ENCODE assay signal across 18 cellular contexts in the genomic region with DNA sequence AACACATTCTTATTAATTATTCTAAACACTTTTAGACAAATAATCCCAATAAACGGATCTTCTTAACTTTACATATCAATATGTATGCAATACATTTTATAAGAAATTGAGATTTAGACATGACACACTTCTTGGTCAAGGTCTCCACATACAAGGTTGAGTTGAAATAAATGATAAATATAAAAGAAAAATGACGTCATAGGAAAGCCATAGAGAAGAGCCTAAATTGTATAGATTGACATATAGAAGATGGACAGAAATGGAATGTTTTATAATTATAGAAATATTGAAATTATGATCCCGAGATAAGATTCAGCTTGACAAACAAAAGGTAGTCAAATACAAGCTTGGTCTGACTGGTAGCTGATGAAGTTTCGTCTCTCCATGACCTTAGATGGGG.
"Had no signal": no experiment of that assay in that cellular context is flagged by ENCODE, and none has a peak within 500 bp of the region (broad histone marks: within the 10 kb centered on the region; RNA-seq: fewer than 3 reads in every experiment).

No MANE protein-coding gene starts in this region.

- H3K4me1 ChIP-seq: colonic mucosa, neural progenitor cell, pancreas, suprapubic skin had no signal

- H3K9me3 ChIP-seq: colonic mucosa, pancreas, suprapubic skin had no signal

- H2AFZ ChIP-seq: neural progenitor cell had no signal

- H3K27me3 ChIP-seq: colonic mucosa, esophagus squamous epithelium, neural progenitor cell, pancreas, suprapubic skin, upper lobe of left lung had no signal

- ATAC-seq: left colon had no signal

- H3K27ac ChIP-seq: colonic mucosa, neural progenitor cell, pancreas, suprapubic skin, upper lobe of left lung had no signal

- H3K36me3 ChIP-seq: colonic mucosa, esophagus squamous epithelium, neural progenitor cell, pancreas, suprapubic skin, upper lobe of left lung had no signal

- H3K4me2 ChIP-seq: neural progenitor cell had no signal

- H3K4me3 ChIP-seq: colonic mucosa, esophagus squamous epithelium, lung, neural progenitor cell, pancreas, suprapubic skin, upper lobe of left lung had no signal

- H3K9ac ChIP-seq: neural progenitor cell had no signal

- DNase-seq: activated CD4-positive, alpha-beta T cell treated with anti-CD3 and anti-CD28 coated beads, Interleukin-2, amount 50 U/mL, for 48 hours; activated CD4-positive, CD25-positive, alpha-beta regulatory T cell treated with anti-CD3 and anti-CD28 coated beads, Interleukin-2, amount 50 U/mL, for 72 hours; activated naive CD4-positive, alpha-beta T cell treated with anti-CD3 and anti-CD28 coated beads, Interleukin-2, amount 50 U/mL, for 16 hours; caudate nucleus; colonic mucosa; esophagus squamous epithelium; head of caudate nucleus; left colon; pancreas; small intestine; stimulated activated CD4-positive, alpha-beta T cell treated with anti-CD3 and anti-CD28 coated beads, Interleukin-4, amount 100 ng/mL, for 4 hours; stimulated activated CD8-positive, alpha-beta memory T cell treated with anti-CD3 and anti-CD28 coated beads, Interleukin-4, amount 100 ng/mL, for 48 hours; stimulated activated naive CD4-positive, alpha-beta T cell treated with Interleukin-2 at 50 U/mL for 16 hours; T1000; upper lobe of left lung had no signal
